Comparison of ENCODE assay signal across 1 cellular context in genomic region chr13:30868806-30869470, GRCh38.
TF ChIP-seq lines count a peak whose summit lies in the region.

No MANE protein-coding gene starts in this region.

TF ChIP-seq in IMR-90, 13 proteins besides CTCF, POLR2A, EP300 and RAD21:
- no peak for TF ChIP-seq MAFK (IDR thresholded peaks at IDR 0.05; ENCODE audit: low read depth, low read length)
- TF ChIP-seq FOS (IDR thresholded peaks at IDR 0.05; ENCODE audit: low read depth, low read length): no peak
- TF ChIP-seq RFX5 (IDR thresholded peaks at IDR 0.05; ENCODE audit: low read depth, low read length): no peak
- no peak for TF ChIP-seq NFE2L2 (IDR thresholded peaks at IDR 0.05; ENCODE audit: low read depth, low read length)
- no peak for TF ChIP-seq MAZ (IDR thresholded peaks at IDR 0.05; ENCODE audit: borderline replicate concordance, low read depth, low read length)
- no peak for TF ChIP-seq USF2 (IDR thresholded peaks at IDR 0.05; ENCODE audit: low read depth, low read length)
- TF ChIP-seq RCOR1 (IDR thresholded peaks at IDR 0.05; ENCODE audit: insufficient replicate concordance, low read length): no peak
- no peak for TF ChIP-seq BHLHE40 (IDR thresholded peaks at IDR 0.05; ENCODE audit: low read depth, low read length)
TF ChIP-seq in IMR-90: peak in this region for 0.
